In the genomic region with DNA sequence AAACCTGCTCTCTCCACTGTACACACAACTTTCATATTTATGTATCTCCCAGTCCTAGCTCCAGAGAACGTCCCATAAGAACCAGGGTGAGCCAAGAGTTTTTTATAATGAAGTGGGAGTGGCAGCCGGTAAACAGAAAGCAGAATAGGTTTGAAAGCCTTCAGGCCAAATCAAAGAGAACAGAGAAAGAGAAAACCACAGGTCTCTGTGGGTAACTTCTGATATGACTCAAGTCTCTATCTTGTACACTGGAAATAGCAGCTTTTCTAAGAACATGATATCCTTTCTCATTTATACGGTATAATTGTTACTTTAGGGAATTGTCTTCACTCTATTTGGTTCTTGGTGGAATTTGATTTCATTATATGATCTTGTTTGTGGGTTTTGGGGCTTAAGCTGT, we compare ENCODE assay signal across 10 cellular contexts.
DNase-seq lines count a peak whose midpoint lies in the region; ATAC-seq, FAIRE-seq and TF ChIP-seq lines count a peak whose summit lies in the region.
"Had no signal": no experiment of that assay in that cellular context is flagged by ENCODE, and none has a peak within 500 bp of the region (broad histone marks: within the 10 kb centered on the region; RNA-seq: fewer than 3 reads in every experiment).

No MANE protein-coding gene starts in this region.

- FAIRE-seq in GM12891 (lab: Jason Lieb, UNC) = no peak

- TF ChIP-seq POLR2A in GM12891 (IDR thresholded peaks at IDR 0.05; ENCODE audit: low read depth, low read length) = no peak

- DNase-seq in GM12891 (ENCODE audit: insufficient read length, low spot score) (peak; percentile 20), NCI-H146 treated with DMSO at 0.1 percent for 48 hours (lab: John Stamatoyannopoulos, UW; ENCODE audit: unreplicated experiment) (peak; percentile 55), OCI-M2 (lab: John Stamatoyannopoulos, UW; ENCODE audit: unreplicated experiment) (no peak), NCI-H510A treated with DMSO at 0.1 percent for 48 hours (lab: John Stamatoyannopoulos, UW) (no peak), NCI-H510A (lab: John Stamatoyannopoulos, UW) (no peak), glomerular visceral epithelial cell (ENCODE audit: extremely low spot score) (no peak)
- DNase-seq: hippocampal formation, SJCRH30 had no signal

- ATAC-seq in GM19452 (IDR thresholded peaks at IDR 0.05; ENCODE audit: unreplicated experiment) (peak; percentile 99), HG02973 (IDR thresholded peaks at IDR 0.05; ENCODE audit: unreplicated experiment) (peak; percentile 99)

TF ChIP-seq in GM12891, 5 proteins besides CTCF, POLR2A, EP300 and RAD21:
- no peak for TF ChIP-seq PAX5 (IDR thresholded peaks at IDR 0.05; ENCODE audit: insufficient read depth, low read length, severe bottlenecking)
- no peak for TF ChIP-seq TAF1 (IDR thresholded peaks at IDR 0.05; ENCODE audit: low read depth, low read length)
- TF ChIP-seq SPI1 (IDR thresholded peaks at IDR 0.05; ENCODE audit: low read depth, low read length) = peak; percentile 38; the same call in 1 of the 2 replicates

Comparison
In these comparisons a context has a peak if more than half of its experiments do, and no peak if none do; other contexts are left out.
1. DNase-seq: peak in GM12891 (single experiment) and NCI-H146 treated with DMSO at 0.1 percent for 48 hours (single experiment); none in OCI-M2 (single experiment), NCI-H510A treated with DMSO at 0.1 percent for 48 hours (single experiment), NCI-H510A (single experiment) and glomerular visceral epithelial cell (single experiment).